In genomic region chr11:90818196-90818735, GRCh38 we compare ENCODE assay signal across 34 cellular contexts.
"Had no signal": no experiment of that assay in that cellular context is flagged by ENCODE, and none has a peak within 500 bp of the region (broad histone marks: within the 10 kb centered on the region; RNA-seq: fewer than 3 reads in every experiment).

No MANE protein-coding gene starts in this region.

- DNase-seq: activated B cell treated with CpG ODN at 0.5 μM for 24 hours; activated CD4-positive, alpha-beta T cell treated with anti-CD3 and anti-CD28 coated beads for 48 hours; activated CD4-positive, alpha-beta T cell treated with anti-CD3 and anti-CD28 coated beads, Interleukin-2, amount 50 U/mL, for 1 hour; activated CD4-positive, alpha-beta T cell treated with anti-CD3 and anti-CD28 coated beads, Interleukin-2, amount 50 U/mL, for 48 hours; activated CD8-positive, alpha-beta memory T cell treated with anti-CD3 and anti-CD28 coated beads, Interleukin-2, amount 10 ng/mL, durations not matched to agents 7 days and 5 days; activated CD8-positive, alpha-beta memory T cell treated with anti-CD3 and anti-CD28 coated beads, Interleukin-2, amount 50 U/mL, for 4 hours; activated CD8-positive, alpha-beta T cell treated with anti-CD3 and anti-CD28 coated beads, Interleukin-2, amount 10 ng/mL, durations not matched to agents 7 days and 5 days; activated effector memory CD4-positive, alpha-beta T cell treated with anti-CD3 and anti-CD28 coated beads, Interleukin-2, amount 50 U/mL, for 16 hours; activated naive CD4-positive, alpha-beta T cell treated with anti-CD3 and anti-CD28 coated beads, Interleukin-2, amount 10 ng/mL, durations not matched to agents 7 days and 5 days; activated naive CD8-positive, alpha-beta T cell treated with anti-CD3 and anti-CD28 coated beads, Interleukin-2, amount 10 ng/mL, durations not matched to agents 7 days and 5 days; activated T-cell treated with anti-CD3 and anti-CD28 coated beads, Interleukin-2, amount 50 U/mL, for 1 hour; activated T-cell treated with anti-CD3 and anti-CD28 coated beads, Interleukin-2, amount 50 U/mL, for 48 hours; brain microvascular endothelial cell; central memory CD4-positive, alpha-beta T cell; cerebellar nuclear complex; colonic mucosa; effector CD8-positive, alpha-beta T cell; esophagus squamous epithelium; foreskin melanocyte; heart right ventricle; T-helper 9 cell; WERI-Rb-1 had no signal

- FAIRE-seq: endometrium, endothelial cell of umbilical vein had no signal

- ATAC-seq: activated CD4-positive, CD25-positive, alpha-beta regulatory T cell treated with anti-CD3 and anti-CD28 coated beads, Interleukin-2, amount 50 U/mL, for 24 hours; activated CD8-positive, alpha-beta memory T cell treated with anti-CD3 and anti-CD28 coated beads, Interleukin-2, amount 10 ng/mL, durations not matched to agents 7 days and 5 days; activated CD8-positive, alpha-beta T cell treated with anti-CD3 and anti-CD28 coated beads, Interleukin-2, amount 10 ng/mL, durations not matched to agents 7 days and 5 days; activated naive CD4-positive, alpha-beta T cell treated with anti-CD3 and anti-CD28 coated beads, Interleukin-2, amount 50 U/mL, for 72 hours; gastroesophageal sphincter; heart right ventricle had no signal

- H3K4me1 ChIP-seq: ascending aorta, colonic mucosa, esophagus squamous epithelium, gastroesophageal sphincter, heart right ventricle had no signal

- H3K4me3 ChIP-seq: ascending aorta, cardiac muscle cell, colonic mucosa, esophagus squamous epithelium, gastroesophageal sphincter, heart right ventricle, hepatocyte had no signal

- H3K27me3 Mint-ChIP-seq: activated B cell treated with CpG ODN at 0.5 μM for 24 hours; activated CD8-positive, alpha-beta memory T cell treated with anti-CD3 and anti-CD28 coated beads, Interleukin-2, amount 10 ng/mL, durations not matched to agents 7 days and 5 days; activated naive CD4-positive, alpha-beta T cell treated with anti-CD3 and anti-CD28 coated beads, Interleukin-2, amount 10 ng/mL, durations not matched to agents 7 days and 5 days; activated naive CD8-positive, alpha-beta T cell treated with anti-CD3 and anti-CD28 coated beads, Interleukin-2, amount 10 ng/mL, durations not matched to agents 7 days and 5 days had no signal

- H3K9me3 ChIP-seq: ascending aorta, colonic mucosa, gastroesophageal sphincter had no signal

- H3K4me3 Mint-ChIP-seq: activated B cell treated with CpG ODN at 0.5 μM for 24 hours; activated CD8-positive, alpha-beta memory T cell treated with anti-CD3 and anti-CD28 coated beads, Interleukin-2, amount 10 ng/mL, durations not matched to agents 7 days and 5 days; activated CD8-positive, alpha-beta T cell treated with anti-CD3 and anti-CD28 coated beads, Interleukin-2, amount 10 ng/mL, durations not matched to agents 7 days and 5 days; activated naive CD4-positive, alpha-beta T cell treated with anti-CD3 and anti-CD28 coated beads, Interleukin-2, amount 10 ng/mL, durations not matched to agents 7 days and 5 days; activated naive CD8-positive, alpha-beta T cell treated with anti-CD3 and anti-CD28 coated beads, Interleukin-2, amount 10 ng/mL, durations not matched to agents 7 days and 5 days; activated T-helper 1 cell treated with anti-CD3 and anti-CD28 coated beads, Interleukin-12 subunit alpha, Interleukin-12 subunit beta, Interleukin-2, Interleukin-4 antibody, amounts not matched to agents 30 ng/mL and 10 ng/mL and 1 ng/mL, durations not matched to agents 14 hours and 24 hours and 36 hours; T-helper 1 cell treated with Interleukin-12 subunit alpha and Interleukin-12 subunit beta and Interleukin-4 antibody, amounts not matched to agents 30 μg/mL and 1 μg/mL, for 36 hours had no signal

- H3K36me3 ChIP-seq: ascending aorta, brain microvascular endothelial cell, cardiac muscle cell, colonic mucosa, esophagus squamous epithelium, gastroesophageal sphincter, heart right ventricle, WERI-Rb-1 had no signal

- H3K4me1 Mint-ChIP-seq: activated B cell treated with CpG ODN at 0.5 μM for 24 hours; activated CD8-positive, alpha-beta memory T cell treated with anti-CD3 and anti-CD28 coated beads, Interleukin-2, amount 10 ng/mL, durations not matched to agents 7 days and 5 days; activated naive CD4-positive, alpha-beta T cell treated with anti-CD3 and anti-CD28 coated beads, Interleukin-2, amount 10 ng/mL, durations not matched to agents 7 days and 5 days; activated naive CD8-positive, alpha-beta T cell treated with anti-CD3 and anti-CD28 coated beads, Interleukin-2, amount 10 ng/mL, durations not matched to agents 7 days and 5 days had no signal

- H3K27me3 ChIP-seq: ascending aorta, brain microvascular endothelial cell, cardiac muscle cell, colonic mucosa, esophagus squamous epithelium, gastroesophageal sphincter, heart right ventricle, hepatocyte had no signal

- H3K27ac ChIP-seq: ascending aorta, brain microvascular endothelial cell, cardiac muscle cell, colonic mucosa, epithelial cell of prostate, esophagus squamous epithelium, gastroesophageal sphincter, heart right ventricle, hepatocyte, WERI-Rb-1 had no signal

- H3K36me3 Mint-ChIP-seq: activated CD8-positive, alpha-beta memory T cell treated with anti-CD3 and anti-CD28 coated beads, Interleukin-2, amount 10 ng/mL, durations not matched to agents 7 days and 5 days; activated naive CD4-positive, alpha-beta T cell treated with anti-CD3 and anti-CD28 coated beads, Interleukin-2, amount 10 ng/mL, durations not matched to agents 7 days and 5 days; activated naive CD8-positive, alpha-beta T cell treated with anti-CD3 and anti-CD28 coated beads, Interleukin-2, amount 10 ng/mL, durations not matched to agents 7 days and 5 days had no signal

- H3K27ac Mint-ChIP-seq: activated B cell treated with CpG ODN at 0.5 μM for 24 hours; activated CD8-positive, alpha-beta memory T cell treated with anti-CD3 and anti-CD28 coated beads, Interleukin-2, amount 10 ng/mL, durations not matched to agents 7 days and 5 days; activated CD8-positive, alpha-beta T cell treated with anti-CD3 and anti-CD28 coated beads, Interleukin-2, amount 10 ng/mL, durations not matched to agents 7 days and 5 days; activated naive CD4-positive, alpha-beta T cell treated with anti-CD3 and anti-CD28 coated beads, Interleukin-2, amount 10 ng/mL, durations not matched to agents 7 days and 5 days; activated naive CD4-positive, alpha-beta T cell treated with anti-CD3 and anti-CD28 coated beads, Interleukin-2, amount 50 U/mL, for 72 hours; activated naive CD8-positive, alpha-beta T cell treated with anti-CD3 and anti-CD28 coated beads, Interleukin-2, amount 10 ng/mL, durations not matched to agents 7 days and 5 days; activated T-helper 1 cell treated with anti-CD3 and anti-CD28 coated beads, Interleukin-12 subunit alpha, Interleukin-12 subunit beta, Interleukin-2, Interleukin-4 antibody, amounts not matched to agents 30 ng/mL and 10 ng/mL and 1 ng/mL, durations not matched to agents 14 hours and 24 hours and 36 hours; activated T-helper 2 cell treated with anti-CD3 and anti-CD28 coated beads, Interferon-gamma antibody, Interleukin-2, Interleukin-4, amounts not matched to agents 10 μg/mL and 5 μg/mL and 100 μg/mL, durations not matched to agents 14 hours and 24 hours and 36 hours; T-helper 1 cell treated with Interleukin-12 subunit alpha and Interleukin-12 subunit beta and Interleukin-4 antibody, amounts not matched to agents 30 μg/mL and 1 μg/mL, for 36 hours had no signal
